18 cellular contexts compared by ENCODE assay signal in the genomic region with DNA sequence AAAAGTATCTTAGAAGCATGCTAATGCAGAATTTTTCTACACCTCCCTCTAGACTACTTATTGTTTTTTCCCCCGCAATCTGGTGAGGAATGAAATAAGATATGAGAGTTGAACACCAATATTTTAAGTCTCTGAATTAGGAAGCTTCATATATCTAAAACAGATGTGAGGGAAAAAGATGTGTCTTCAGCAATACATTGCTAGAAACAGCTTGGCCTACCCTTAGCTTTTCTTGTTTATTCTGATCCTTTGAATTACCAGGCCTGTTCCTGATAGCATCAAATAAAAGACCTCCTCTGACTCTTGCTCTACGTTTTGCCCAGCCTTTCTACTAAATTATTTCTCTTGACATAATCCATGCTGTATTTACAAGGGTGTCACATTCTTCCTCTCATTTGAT.
DNase-seq lines count a peak whose midpoint lies in the region; ATAC-seq and TF ChIP-seq lines count a peak whose summit lies in the region.
"Had no signal": no experiment of that assay in that cellular context is flagged by ENCODE, and none has a peak within 500 bp of the region (broad histone marks: within the 10 kb centered on the region; RNA-seq: fewer than 3 reads in every experiment).

No MANE protein-coding gene starts in this region.

- peak overlapping the region; percentile 34 for H3K4me2 ChIP-seq in GM23248 (ENCODE audit: unreplicated experiment)
- H3K4me2 ChIP-seq: BLaER1 had no signal

- no peak overlapping the region for H3K4me3 Mint-ChIP-seq in osteocyte (ENCODE audit: unreplicated experiment)
- no peak overlapping the region for H3K4me3 Mint-ChIP-seq in endothelial cell (ENCODE audit: unreplicated experiment)
- H3K4me3 Mint-ChIP-seq: CD14-positive monocyte; CD4-positive, alpha-beta memory T cell; H9 had no signal

- no peaks in the 10 kb centered on the region for H3K27me3 ChIP-seq in GM23248 (replicated peaks; ENCODE audit: insufficient read depth)
- H3K27me3 ChIP-seq: BLaER1 had no signal

- H3K36me3 Mint-ChIP-seq in osteocyte (ENCODE audit: unreplicated experiment): no peaks in the 10 kb centered on the region
- H3K36me3 Mint-ChIP-seq in endothelial cell (ENCODE audit: low read depth, unreplicated experiment): no peaks in the 10 kb centered on the region
- H3K36me3 Mint-ChIP-seq: CD14-positive monocyte; CD4-positive, alpha-beta memory T cell had no signal

- 48 to 49% methylated on average over 2 of the region's 2 CpGs for WGBS in GM23248 (ENCODE audit: low coverage in 1 of 2, low lambda C conversion rate in 2 of 2, missing lambda C conversion rate in 2 of 2), 2 experiments

- peak overlapping the region; percentile 41; the same call in 1 of the 2 replicates for H2AFZ ChIP-seq in GM23248

- H3F3A ChIP-seq in GM23248 (ENCODE audit: insufficient read depth): no peaks in the 10 kb centered on the region

- no peak overlapping the region for H3K4me3 ChIP-seq in GM23248
- H3K4me3 ChIP-seq: BLaER1, GM12878 had no signal

- ATAC-seq in SK-N-SH treated with all-trans-retinoic acid at 6 μM for 48 hours: peak; percentile 91
- ATAC-seq: GM12878 had no signal

- no peaks in the 10 kb centered on the region for H3K36me3 ChIP-seq in GM23248 (ENCODE audit: low read depth)
- H3K36me3 ChIP-seq: BLaER1 had no signal

- H3K4me1 Mint-ChIP-seq in osteocyte (ENCODE audit: unreplicated experiment) (peaks cover 47% of the 10 kb centered on the region), endothelial cell (ENCODE audit: unreplicated experiment) (no peaks in the 10 kb centered on the region)
- H3K4me1 Mint-ChIP-seq: CD14-positive monocyte; CD4-positive, alpha-beta memory T cell; H9 had no signal

- no peak overlapping the region for H3K27ac ChIP-seq in GM23248
- H3K27ac ChIP-seq: BLaER1 had no signal

- H3K27ac Mint-ChIP-seq in osteocyte (ENCODE audit: unreplicated experiment) (peak overlapping the region; percentile 29), endothelial cell (ENCODE audit: unreplicated experiment) (no peak overlapping the region)
- H3K27ac Mint-ChIP-seq: CD14-positive monocyte; CD4-positive, alpha-beta memory T cell; H9 had no signal

- H3K9me3 ChIP-seq in GM23248 (ENCODE audit: low read depth): no peaks in the 10 kb centered on the region
- H3K9me3 ChIP-seq: BLaER1 had no signal

- H3K4me1 ChIP-seq in GM23248 (ENCODE audit: insufficient read depth): peaks cover 9% of the 10 kb centered on the region; the same call in 1 of the 2 replicates
- H3K4me1 ChIP-seq: BLaER1 had no signal

- H3K9ac ChIP-seq in GM23248: no peak overlapping the region
- H3K9ac ChIP-seq: BLaER1 had no signal

- no peaks in the 10 kb centered on the region for H3K27me3 Mint-ChIP-seq in osteocyte (ENCODE audit: unreplicated experiment)
- H3K27me3 Mint-ChIP-seq in endothelial cell (ENCODE audit: unreplicated experiment): no peaks in the 10 kb centered on the region
- H3K27me3 Mint-ChIP-seq: CD4-positive, alpha-beta memory T cell had no signal

- H3K9me2 ChIP-seq in GM23248 (ENCODE audit: insufficient read depth): no peaks in the 10 kb centered on the region; the same call in 1 of the 2 replicates

- H3K79me2 ChIP-seq in GM23248 (ENCODE audit: insufficient read depth): no peaks in the 10 kb centered on the region

- TF ChIP-seq CTCF in osteocyte (IDR thresholded peaks at IDR 0.05) (no peak), endothelial cell (IDR thresholded peaks at IDR 0.05; ENCODE audit: unreplicated experiment) (no peak)

- in situ Hi-C loops in GM23248 (cut with MboI): no loop called here

- DNase-seq in GM23248: no peak
- DNase-seq in fibroblast of peridontal ligament (ENCODE audit: extremely low read depth): peak; percentile 56
- no peak for DNase-seq in osteocyte (ENCODE audit: extremely low spot score, unreplicated experiment)
- DNase-seq in stimulated activated CD8-positive, alpha-beta memory T cell treated with anti-CD3 and anti-CD28 coated beads, Interleukin-4, amount 100 ng/mL, for 48 hours: no peak
- DNase-seq in NCI-H1092 treated with DMSO at 0.1 percent for 48 hours (lab: John Stamatoyannopoulos, UW): no peak
- DNase-seq in T-helper 1 cell: no peak
- DNase-seq in endothelial cell (ENCODE audit: low spot score): no peak
- DNase-seq: 8988T; CD4-positive, alpha-beta memory T cell; DMS153; DMS79; GF-D8; H9; IMR-90 had no signal

- peaks cover 8% of the 10 kb centered on the region for H3K9me3 Mint-ChIP-seq in osteocyte (ENCODE audit: unreplicated experiment)
- no peaks in the 10 kb centered on the region for H3K9me3 Mint-ChIP-seq in endothelial cell (ENCODE audit: unreplicated experiment)
- H3K9me3 Mint-ChIP-seq: H9 had no signal

- no peaks in the 10 kb centered on the region for H4K20me1 ChIP-seq in GM23248 (ENCODE audit: insufficient read depth)
- H4K20me1 ChIP-seq: BLaER1 had no signal

TF ChIP-seq in SK-N-SH treated with all-trans-retinoic acid at 6 μM for 48 hours, 23 proteins besides CTCF, POLR2A, EP300 and RAD21:
- TF ChIP-seq GLIS3 (CRISPR knock-in tag; IDR thresholded peaks at IDR 0.05): no peak
- TF ChIP-seq BACH2 (CRISPR knock-in tag; IDR thresholded peaks at IDR 0.05; ENCODE audit: borderline replicate concordance): no peak
- TF ChIP-seq RARB (CRISPR knock-in tag; IDR thresholded peaks at IDR 0.05): no peak
- TF ChIP-seq ZNF70 (CRISPR knock-in tag; IDR thresholded peaks at IDR 0.05): no peak
- no peak for TF ChIP-seq OSR1 (CRISPR knock-in tag; IDR thresholded peaks at IDR 0.05)
- TF ChIP-seq, protein P1, sequence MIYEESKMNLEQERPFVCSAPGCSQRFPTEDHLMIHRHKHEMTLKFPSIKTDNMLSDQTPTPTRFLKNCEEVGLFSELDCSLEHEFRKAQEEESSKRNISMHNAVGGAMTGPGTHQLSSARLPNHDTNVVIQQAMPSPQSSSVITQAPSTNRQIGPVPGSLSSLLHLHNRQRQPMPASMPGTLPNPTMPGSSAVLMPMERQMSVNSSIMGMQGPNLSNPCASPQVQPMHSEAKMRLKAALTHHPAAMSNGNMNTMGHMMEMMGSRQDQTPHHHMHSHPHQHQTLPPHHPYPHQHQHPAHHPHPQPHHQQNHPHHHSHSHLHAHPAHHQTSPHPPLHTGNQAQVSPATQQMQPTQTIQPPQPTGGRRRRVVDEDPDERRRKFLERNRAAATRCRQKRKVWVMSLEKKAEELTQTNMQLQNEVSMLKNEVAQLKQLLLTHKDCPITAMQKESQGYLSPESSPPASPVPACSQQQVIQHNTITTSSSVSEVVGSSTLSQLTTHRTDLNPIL (CRISPR knock-in tag; IDR thresholded peaks at IDR 0.05; ENCODE audit: low read depth): no peak
- TF ChIP-seq ZFP3 (CRISPR knock-in tag; IDR thresholded peaks at IDR 0.05): no peak
- TF ChIP-seq, protein P2, sequence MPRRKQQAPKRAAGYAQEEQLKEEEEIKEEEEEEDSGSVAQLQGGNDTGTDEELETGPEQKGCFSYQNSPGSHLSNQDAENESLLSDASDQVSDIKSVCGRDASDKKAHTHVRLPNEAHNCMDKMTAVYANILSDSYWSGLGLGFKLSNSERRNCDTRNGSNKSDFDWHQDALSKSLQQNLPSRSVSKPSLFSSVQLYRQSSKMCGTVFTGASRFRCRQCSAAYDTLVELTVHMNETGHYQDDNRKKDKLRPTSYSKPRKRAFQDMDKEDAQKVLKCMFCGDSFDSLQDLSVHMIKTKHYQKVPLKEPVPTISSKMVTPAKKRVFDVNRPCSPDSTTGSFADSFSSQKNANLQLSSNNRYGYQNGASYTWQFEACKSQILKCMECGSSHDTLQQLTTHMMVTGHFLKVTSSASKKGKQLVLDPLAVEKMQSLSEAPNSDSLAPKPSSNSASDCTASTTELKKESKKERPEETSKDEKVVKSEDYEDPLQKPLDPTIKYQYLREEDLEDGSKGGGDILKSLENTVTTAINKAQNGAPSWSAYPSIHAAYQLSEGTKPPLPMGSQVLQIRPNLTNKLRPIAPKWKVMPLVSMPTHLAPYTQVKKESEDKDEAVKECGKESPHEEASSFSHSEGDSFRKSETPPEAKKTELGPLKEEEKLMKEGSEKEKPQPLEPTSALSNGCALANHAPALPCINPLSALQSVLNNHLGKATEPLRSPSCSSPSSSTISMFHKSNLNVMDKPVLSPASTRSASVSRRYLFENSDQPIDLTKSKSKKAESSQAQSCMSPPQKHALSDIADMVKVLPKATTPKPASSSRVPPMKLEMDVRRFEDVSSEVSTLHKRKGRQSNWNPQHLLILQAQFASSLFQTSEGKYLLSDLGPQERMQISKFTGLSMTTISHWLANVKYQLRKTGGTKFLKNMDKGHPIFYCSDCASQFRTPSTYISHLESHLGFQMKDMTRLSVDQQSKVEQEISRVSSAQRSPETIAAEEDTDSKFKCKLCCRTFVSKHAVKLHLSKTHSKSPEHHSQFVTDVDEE (CRISPR knock-in tag; IDR thresholded peaks at IDR 0.05): no peak
- no peak for TF ChIP-seq ZC3H10 (CRISPR knock-in tag; IDR thresholded peaks at IDR 0.05)
TF ChIP-seq in SK-N-SH treated with all-trans-retinoic acid at 6 μM for 48 hours: peak in this region for 0.
